In genomic region chr11:14315130-14315529, GRCh38 we compare ENCODE assay signal across 1 cellular context.
TF ChIP-seq lines count a peak whose summit lies in the region.

No MANE protein-coding gene starts in this region.

TF ChIP-seq in WTC11, 78 proteins besides CTCF, POLR2A, EP300 and RAD21 (continued from another document):
- no peak for TF ChIP-seq ATF2 (CRISPR knock-in tag; IDR thresholded peaks at IDR 0.05; ENCODE audit: borderline replicate concordance, low read depth)
- no peak for TF ChIP-seq E2F5 (CRISPR knock-in tag; IDR thresholded peaks at IDR 0.05)
- no peak for TF ChIP-seq EMX1 (CRISPR knock-in tag; IDR thresholded peaks at IDR 0.05)
- TF ChIP-seq NFYB (CRISPR knock-in tag; conservative IDR thresholded peaks at IDR 0.05; ENCODE audit: low read depth): no peak
